In the genomic region with DNA sequence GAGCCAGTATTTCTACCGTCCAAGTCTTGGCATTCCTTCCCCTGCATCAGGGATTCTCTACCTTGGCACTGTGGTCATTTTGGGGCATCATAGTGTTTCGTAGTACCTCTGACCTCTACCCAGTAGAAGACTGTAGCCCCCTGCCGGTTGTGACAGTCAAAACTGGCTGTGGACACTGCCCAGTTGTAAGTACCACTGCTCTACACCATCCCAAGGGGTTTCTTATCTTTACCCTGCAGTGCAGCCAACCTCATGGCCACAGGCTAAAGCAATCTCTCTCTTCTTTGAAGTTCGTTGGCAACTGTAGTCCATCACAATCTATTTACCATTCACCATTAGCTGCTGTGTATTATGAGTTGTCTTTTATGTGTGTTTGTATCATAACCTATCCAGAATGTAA, we compare ENCODE assay signal across 2 cellular contexts.
TF ChIP-seq lines count a peak whose summit lies in the region.

No MANE protein-coding gene starts in this region.

TF ChIP-seq in SK-N-SH treated with all-trans-retinoic acid at 6 μM for 48 hours, 23 proteins besides CTCF, POLR2A, EP300 and RAD21:
- TF ChIP-seq BACH2 (CRISPR knock-in tag; IDR thresholded peaks at IDR 0.05; ENCODE audit: borderline replicate concordance) (no peak), ZNF565 (CRISPR knock-in tag; conservative IDR thresholded peaks at IDR 0.05; ENCODE audit: low read depth) (no peak), ESRRG (CRISPR knock-in tag; IDR thresholded peaks at IDR 0.05) (no peak), TSHZ2 (CRISPR knock-in tag; IDR thresholded peaks at IDR 0.05) (no peak), ZFP30 (CRISPR knock-in tag; IDR thresholded peaks at IDR 0.05) (no peak), TCF4 (CRISPR knock-in tag; IDR thresholded peaks at IDR 0.05; ENCODE audit: borderline replicate concordance) (no peak)

TF ChIP-seq in SK-N-SH, 30 proteins besides CTCF, POLR2A, EP300 and RAD21:
- TF ChIP-seq EZH2phosphoT487 (IDR thresholded peaks at IDR 0.05; ENCODE audit: borderline replicate concordance, low read depth) (no peak), RCOR1 (IDR thresholded peaks at IDR 0.05; ENCODE audit: low read length) (no peak), NRF1 (IDR thresholded peaks at IDR 0.05; ENCODE audit: low read depth, low read length) (no peak), GATA2 (CRISPR knock-in tag; IDR thresholded peaks at IDR 0.05) (no peak), USF1 (IDR thresholded peaks at IDR 0.05; ENCODE audit: borderline replicate concordance, low read depth) (no peak), GABPA (IDR thresholded peaks at IDR 0.05; ENCODE audit: low read depth) (no peak), JUND (IDR thresholded peaks at IDR 0.05) (no peak), POLR2AphosphoS5 (IDR thresholded peaks at IDR 0.05; ENCODE audit: low read depth, low read length) (no peak), ELF1 (IDR thresholded peaks at IDR 0.05) (no peak), TAF1 (IDR thresholded peaks at IDR 0.05; ENCODE audit: borderline replicate concordance, low read depth, low read length) (no peak), RXRA (IDR thresholded peaks at IDR 0.05; ENCODE audit: borderline replicate concordance, low read depth) (no peak)
